In genomic region chr19:55472463-55472862, GRCh38 we compare ENCODE assay signal across 12 cellular contexts. TPM values are rescaled to one million over a fixed set of nuclear protein-coding genes. Genes with fewer than 3 reads are reported as not detected.
DNase-seq lines count a peak whose midpoint lies in the region; ATAC-seq and TF ChIP-seq lines count a peak whose summit lies in the region.
"Had no signal": no experiment of that assay in that cellular context is flagged by ENCODE, and none has a peak within 500 bp of the region (broad histone marks: within the 10 kb centered on the region; RNA-seq: fewer than 3 reads in every experiment).

No MANE protein-coding gene starts in this region.

- no peak overlapping the region for H3K4me3 Mint-ChIP-seq in activated naive CD8-positive, alpha-beta T cell treated with anti-CD3 and anti-CD28 coated beads, Interleukin-2, amount 50 U/mL, for 24 hours
- H3K4me3 Mint-ChIP-seq: naive thymus-derived CD8-positive, alpha-beta T cell had no signal

- no TSS peak for BruUV-seq in HCT116 (replicated peaks; lab: Mats Ljungman, UMichigan)

- H3K9me3 ChIP-seq in HCT116 (ENCODE audit: control insufficient read depth in 1 of 2, insufficient read depth in 1 of 2, low read depth in 1 of 2, low read length in 2 of 2) (no peaks in the 10 kb centered on the region), neuronal stem cell (replicated peaks in 1 of 2; ENCODE audit: control insufficient read depth in 2 of 2, insufficient read depth in 1 of 2, low read depth in 1 of 2, low read length in 2 of 2) (no peaks in the 10 kb centered on the region), vagina (no peaks in the 10 kb centered on the region)

- peaks cover 0 to 11% of the 10 kb centered on the region in 2 experiments; a peak in 2 of 4 replicates for H3K36me3 ChIP-seq in HCT116 (ENCODE audit: control insufficient read depth in 1 of 2, insufficient read depth in 2 of 2, low read length in 2 of 2)
- H3K36me3 ChIP-seq in brain microvascular endothelial cell (replicated peaks) = no peaks in the 10 kb centered on the region
- no peaks in the 10 kb centered on the region for H3K36me3 ChIP-seq in neuronal stem cell (replicated peaks in 1 of 2; ENCODE audit: control insufficient read depth in 2 of 2, insufficient read depth in 2 of 2, low read length in 2 of 2)
- no peaks in the 10 kb centered on the region for H3K36me3 ChIP-seq in vagina

- peak overlapping the region; percentile 19 for H3K18ac ChIP-seq in neuronal stem cell (ENCODE audit: low read length)

- in situ Hi-C loops in brain microvascular endothelial cell (cut with HindIII; ENCODE audit: low pct_ligation_motif_present, low sequenced_read_pairs) = no loop called here

- H3K9ac ChIP-seq in HCT116 (ENCODE audit: low read length) = peak overlapping the region; percentile 90
- no peak overlapping the region for H3K9ac ChIP-seq in neuronal stem cell (ENCODE audit: low read depth, low read length, poor library complexity)

- intact Hi-C loops in HCT116 (cut with micrococcal nuclease) = no loop called here
- intact Hi-C loops in vagina (cut with DNase I) = no loop called here

- H2AK5ac ChIP-seq in neuronal stem cell (ENCODE audit: low read depth, low read length) = peak overlapping the region; percentile 86

- no peaks in the 10 kb centered on the region for H3K9me3 Mint-ChIP-seq in activated naive CD8-positive, alpha-beta T cell treated with anti-CD3 and anti-CD28 coated beads, Interleukin-2, amount 50 U/mL, for 24 hours
- H3K9me3 Mint-ChIP-seq: naive thymus-derived CD8-positive, alpha-beta T cell had no signal

- H4K8ac ChIP-seq in neuronal stem cell (ENCODE audit: low read depth, low read length) = no peak overlapping the region

- H3K14ac ChIP-seq in neuronal stem cell (ENCODE audit: low read length) = no peak overlapping the region

- no peak overlapping the region for H3K27ac Mint-ChIP-seq in activated naive CD8-positive, alpha-beta T cell treated with anti-CD3 and anti-CD28 coated beads, Interleukin-2, amount 50 U/mL, for 24 hours
- H3K27ac Mint-ChIP-seq: naive thymus-derived CD8-positive, alpha-beta T cell had no signal

- H3K36me3 Mint-ChIP-seq in activated naive CD8-positive, alpha-beta T cell treated with anti-CD3 and anti-CD28 coated beads, Interleukin-2, amount 50 U/mL, for 24 hours (ENCODE audit: low read depth) = no peaks in the 10 kb centered on the region
- H3K36me3 Mint-ChIP-seq: naive thymus-derived CD8-positive, alpha-beta T cell had no signal

- peaks cover 29% of the 10 kb centered on the region for H3K79me2 ChIP-seq in HCT116 (ENCODE audit: insufficient read depth, low read length)

- no peaks in the 10 kb centered on the region for H3K9me2 ChIP-seq in HCT116 (ENCODE audit: insufficient read depth)

- TF ChIP-seq CTCF in HCT116 (IDR thresholded peaks at IDR 0.05 in 2 of 3, conservative IDR thresholded peaks at IDR 0.05 in 1 of 3; ENCODE audit: borderline replicate concordance in 1 of 3, insufficient read depth in 1 of 3, low read depth in 2 of 3, low read length in 2 of 3) = no peak
- TF ChIP-seq CTCF in brain microvascular endothelial cell (IDR thresholded peaks at IDR 0.05; ENCODE audit: low read depth, low read length, missing control alignments) = no peak
- no peak for TF ChIP-seq CTCF in vagina (IDR thresholded peaks at IDR 0.05)

- POLR2A ChIA-PET in HCT116 (lab: Charles Lee) = interaction anchor here (1.3 kb wide), 1 partner anchor 192 kb away, joined by 3 read pairs; the partner anchor contains the start of gene HSPBP1

- H4K91ac ChIP-seq in neuronal stem cell (ENCODE audit: low read depth, low read length, poor library complexity) = no peak overlapping the region

- H3K4me3 ChIP-seq in HCT116 (replicated peaks in 1 of 2; ENCODE audit: low read depth in 1 of 2, low read length in 2 of 2) (peak overlapping the region; percentile 70 to 76), brain microvascular endothelial cell (ENCODE audit: low read depth, low read length) (no peak overlapping the region), neuronal stem cell (ENCODE audit: low read length in 2 of 2) (no peak overlapping the region), vagina (no peak overlapping the region)

- H2BK120ac ChIP-seq in neuronal stem cell (ENCODE audit: low read depth, low read length) = no peak overlapping the region

- H3K4me1 Mint-ChIP-seq in activated naive CD8-positive, alpha-beta T cell treated with anti-CD3 and anti-CD28 coated beads, Interleukin-2, amount 50 U/mL, for 24 hours = peaks cover 17% of the 10 kb centered on the region

- RAD21 ChIA-PET in HCT116 (lab: Charles Lee; ENCODE audit: low non-redundant PET in 1 of 2, low total read pairs in 2 of 2, uncharacterized antibody in 2 of 2, unreplicated experiment in 2 of 2) = no interaction called here

- H3K27ac ChIP-seq in HCT116 (ENCODE audit: low read depth, low read length) = peak overlapping the region; percentile 98
- no peak overlapping the region for H3K27ac ChIP-seq in brain microvascular endothelial cell
- no peak overlapping the region for H3K27ac ChIP-seq in neuronal stem cell (replicated peaks; ENCODE audit: low read length)
- no peak overlapping the region for H3K27ac ChIP-seq in vagina

- CTCF ChIA-PET in HCT116 (lab: Charles Lee) = no interaction called here

- TF ChIP-seq POLR2A in HCT116 (IDR thresholded peaks at IDR 0.05; ENCODE audit: borderline replicate concordance, extremely low read depth, insufficient read depth, insufficient read length) (no peak), vagina (IDR thresholded peaks at IDR 0.05) (no peak)

- no peaks in the 10 kb centered on the region for H3K27me3 ChIP-seq in HCT116 (ENCODE audit: insufficient read depth, low read length)
- H3K27me3 ChIP-seq in brain microvascular endothelial cell (replicated peaks) = no peaks in the 10 kb centered on the region
- H3K27me3 ChIP-seq in neuronal stem cell (ENCODE audit: control insufficient read depth in 3 of 3, insufficient read depth in 3 of 3, low read depth in 1 of 3, low read length in 3 of 3) = peaks cover 0 to 2% (median 0%) of the 10 kb centered on the region in 3 experiments
- no peaks in the 10 kb centered on the region for H3K27me3 ChIP-seq in vagina

- no peak overlapping the region for H3K23ac ChIP-seq in neuronal stem cell (ENCODE audit: low read depth, low read length, poor library complexity)

- no CpG with 5 or more reads among the region's 8 CpGs for WGBS in neuronal stem cell (ENCODE audit: extremely low coverage in 2 of 2, insufficient read length in 2 of 2, insufficient replicate concordance in 1 of 2), 2 donors

- no peaks in the 10 kb centered on the region for H4K20me1 ChIP-seq in HCT116 (ENCODE audit: insufficient read depth)

- no peak overlapping the region for H2BK5ac ChIP-seq in neuronal stem cell (ENCODE audit: low read length)

- peak; percentile 96 for DNase-seq in HCT116 (ENCODE audit: low read depth, low spot score)
- DNase-seq in brain microvascular endothelial cell = peak; percentile 68
- DNase-seq in neuronal stem cell (ENCODE audit: low spot score) = no peak
- DNase-seq in mesenteric fat pad (ENCODE audit: low spot score) = no peak
- DNase-seq in vagina (ENCODE audit: extremely low spot score in 2 of 2) = no peak
- no peak for DNase-seq in activated naive CD8-positive, alpha-beta T cell treated with anti-CD3 and anti-CD28 coated beads, Interleukin-2, amount 50 U/mL, for 24 hours
- DNase-seq: activated gamma-delta T cell; dermis blood vessel endothelial cell; naive thymus-derived CD8-positive, alpha-beta T cell; stimulated activated CD4-positive, alpha-beta T cell treated with anti-CD3 and anti-CD28 coated beads, Interleukin-15, amount 100 ng/mL, for 24 hours; stimulated activated naive CD4-positive, alpha-beta T cell had no signal

- H2BK15ac ChIP-seq in neuronal stem cell (ENCODE audit: low read length) = no peak overlapping the region

- H3K4me1 ChIP-seq in HCT116 (ENCODE audit: control insufficient read depth in 1 of 2, insufficient read depth in 2 of 2, low read length in 2 of 2) = peaks cover 35 to 56% of the 10 kb centered on the region in 2 experiments
- peaks cover 11 to 22% of the 10 kb centered on the region in 2 donors for H3K4me1 ChIP-seq in neuronal stem cell (ENCODE audit: control insufficient read depth in 2 of 2, insufficient read depth in 1 of 2, low read depth in 1 of 2, low read length in 2 of 2)
- peaks cover 45% of the 10 kb centered on the region for H3K4me1 ChIP-seq in vagina

- H3K27me3 Mint-ChIP-seq in activated naive CD8-positive, alpha-beta T cell treated with anti-CD3 and anti-CD28 coated beads, Interleukin-2, amount 50 U/mL, for 24 hours = no peaks in the 10 kb centered on the region
- H3K27me3 Mint-ChIP-seq: naive thymus-derived CD8-positive, alpha-beta T cell had no signal

- no peak for TF ChIP-seq RAD21 in HCT116 (IDR thresholded peaks at IDR 0.05; ENCODE audit: low read depth)

- H3K4me2 ChIP-seq in HCT116 (ENCODE audit: low read length) (peak overlapping the region; percentile 87), neuronal stem cell (ENCODE audit: insufficient read depth, low read length, poor library complexity, severe bottlenecking) (no peak overlapping the region)

- no peak overlapping the region for H3K4ac ChIP-seq in neuronal stem cell (ENCODE audit: low read length)

- H3K79me1 ChIP-seq in neuronal stem cell (ENCODE audit: low read depth, low read length) = no peaks in the 10 kb centered on the region

- H2BK12ac ChIP-seq in neuronal stem cell (ENCODE audit: low read length) = no peak overlapping the region

- ATAC-seq in HCT116 = peak; percentile 66
- no peak for ATAC-seq in activated naive CD8-positive, alpha-beta T cell treated with anti-CD3 and anti-CD28 coated beads, Interleukin-2, amount 50 U/mL, for 24 hours
- ATAC-seq: activated CD4-positive, CD25-positive, alpha-beta regulatory T cell treated with anti-CD3 and anti-CD28 coated beads, Interleukin-2, amount 50 U/mL, for 24 hours; naive thymus-derived CD8-positive, alpha-beta T cell had no signal

- no peak overlapping the region for H2AFZ ChIP-seq in HCT116 (ENCODE audit: low read depth, low read length, poor library complexity, severe bottlenecking)
- H2AFZ ChIP-seq in neuronal stem cell (ENCODE audit: low read length) = no peak overlapping the region

RNA-seq across cellular contexts. Expression of gene ZNF628, which starts 4.0 kb away (rescaled TPM):
- total RNA-seq in HCT116 (2021; ENCODE audit: unreplicated experiment) (14.9 TPM), mesenteric fat pad (9.7 TPM), vagina (2.7 TPM)
- polyA plus RNA-seq in HCT116 (2012) = 8.0 and 11.6 TPM in 2 replicates
- 8.4 TPM for polyA plus RNA-seq in neuronal stem cell (2013, experiment 1 of 2)
- polyA plus RNA-seq in neuronal stem cell (2013, experiment 2 of 2) = 8.7 TPM

RNA-seq across cellular contexts. Expression of gene C19orf85, which starts 7.9 kb away (rescaled TPM):
- total RNA-seq in HCT116 (2021; ENCODE audit: unreplicated experiment) (0.34 TPM), mesenteric fat pad (not detected), vagina (not detected)
- 0.04 TPM in 1 of 2 replicates, not detected in the other for polyA plus RNA-seq in HCT116 (2012)
- 2.1 TPM for polyA plus RNA-seq in neuronal stem cell (2013, experiment 1 of 2)
- 2.3 TPM for polyA plus RNA-seq in neuronal stem cell (2013, experiment 2 of 2)
- total RNA-seq: dermis blood vessel endothelial cell; naive thymus-derived CD8-positive, alpha-beta T cell had no signal
- polyA plus RNA-seq: naive thymus-derived CD8-positive, alpha-beta T cell had no signal

RNA-seq across cellular contexts. Expression of gene ISOC2, which starts 11.0 kb away (rescaled TPM):
- total RNA-seq in HCT116 (2021; ENCODE audit: unreplicated experiment) (56.8 TPM), mesenteric fat pad (53.2 TPM), vagina (61.4 TPM)
- 53.6 and 62.9 TPM in 2 replicates for polyA plus RNA-seq in HCT116 (2012)
- 26.8 TPM for polyA plus RNA-seq in neuronal stem cell (2013, experiment 1 of 2)
- 26.2 TPM for polyA plus RNA-seq in neuronal stem cell (2013, experiment 2 of 2)

RNA-seq across cellular contexts. Expression of gene NAT14, which starts 12.5 kb away (rescaled TPM):
- total RNA-seq in HCT116 (2021; ENCODE audit: unreplicated experiment) = 55.3 TPM
- 39.0 and 45.6 TPM in 2 replicates for polyA plus RNA-seq in HCT116 (2012)
- polyA plus RNA-seq in neuronal stem cell (2013, experiment 1 of 2) = 117 TPM
- 115 TPM for polyA plus RNA-seq in neuronal stem cell (2013, experiment 2 of 2)
- total RNA-seq in mesenteric fat pad = 7.3 TPM
- total RNA-seq in vagina = 14.2 TPM

RNA-seq across cellular contexts. Expression of gene SSC5D, which starts 15.8 kb away (rescaled TPM):
- 1.5 TPM for total RNA-seq in HCT116 (2021; ENCODE audit: unreplicated experiment)
- polyA plus RNA-seq in HCT116 (2012) = 0.59 and 0.77 TPM in 2 replicates
- polyA plus RNA-seq in neuronal stem cell (2013, experiment 1 of 2) = 0.89 TPM
- 0.94 TPM for polyA plus RNA-seq in neuronal stem cell (2013, experiment 2 of 2)
- total RNA-seq in mesenteric fat pad = 13.9 TPM
- 13.5 TPM for total RNA-seq in vagina

Comparison
In these comparisons a context has a peak if more than half of its experiments do, and no peak if none do; other contexts are left out.
1. DNase-seq: peak in HCT116 (single experiment) and brain microvascular endothelial cell (single experiment); none in neuronal stem cell (single experiment), mesenteric fat pad (single experiment), vagina (0 of 2) and activated naive CD8-positive, alpha-beta T cell treated with anti-CD3 and anti-CD28 coated beads, Interleukin-2, amount 50 U/mL, for 24 hours (single experiment).
2. H3K4me3 ChIP-seq: peak in HCT116 (2 of 2); none in brain microvascular endothelial cell (single experiment), neuronal stem cell (0 of 2) and vagina (0 of 2).